ENCODE assay signal across 33 cellular contexts in the genomic region with DNA sequence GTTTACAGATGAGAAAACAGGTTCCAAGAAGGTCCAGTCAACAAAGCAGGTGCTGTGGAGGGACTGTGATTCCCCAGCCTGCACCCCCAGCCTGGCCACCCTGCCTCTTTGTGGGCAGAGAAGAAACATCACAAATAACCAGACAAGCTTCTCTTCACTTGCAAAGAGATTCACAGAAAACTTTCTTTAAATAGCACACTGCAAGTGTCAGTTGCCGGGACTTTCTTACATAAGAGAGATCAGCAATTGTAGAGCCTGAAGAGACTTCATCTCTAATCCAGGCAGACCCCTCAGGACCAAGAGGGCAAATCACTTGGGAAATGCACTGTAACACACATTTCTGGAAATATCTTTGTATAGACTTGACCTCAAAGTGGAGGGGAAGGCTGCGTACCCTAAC. TPM values are rescaled to one million over a fixed set of nuclear protein-coding genes. Genes with fewer than 3 reads are reported as not detected.
"Had no signal": no experiment of that assay in that cellular context is flagged by ENCODE, and none has a peak within 500 bp of the region (broad histone marks: within the 10 kb centered on the region; RNA-seq: fewer than 3 reads in every experiment).

No MANE protein-coding gene starts in this region.

- H3K27ac ChIP-seq: brain microvascular endothelial cell, Peyer's patch, SJCRH30, SK-N-MC, WERI-Rb-1 had no signal

- H3K4me1 ChIP-seq: Peyer's patch, SJCRH30 had no signal

- H3K4me3 ChIP-seq: MG63, Peyer's patch, SJCRH30, SK-N-MC had no signal

- ATAC-seq: activated CD8-positive, alpha-beta memory T cell treated with anti-CD3 and anti-CD28 coated beads, Interleukin-2, amount 10 ng/mL, durations not matched to agents 7 days and 5 days; activated naive CD8-positive, alpha-beta T cell treated with anti-CD3 and anti-CD28 coated beads, Interleukin-2, amount 50 U/mL, for 24 hours; PC-3 had no signal

- H3K9me3 ChIP-seq: MG63, Peyer's patch had no signal

- DNase-seq: activated CD4-positive, alpha-beta memory T cell treated with anti-CD3 and anti-CD28 coated beads, Interleukin-2, amount 10 ng/mL, durations not matched to agents 7 days and 5 days; activated CD4-positive, alpha-beta T cell treated with anti-CD3 and anti-CD28 coated beads for 1 hour; activated CD4-positive, alpha-beta T cell treated with anti-CD3 and anti-CD28 coated beads for 48 hours; activated CD4-positive, CD25-positive, alpha-beta regulatory T cell; activated CD8-positive, alpha-beta memory T cell treated with anti-CD3 and anti-CD28 coated beads for 24 hours; activated effector memory CD4-positive, alpha-beta T cell treated with Interleukin-2 at 50 U/mL for 16 hours; activated naive CD4-positive, alpha-beta T cell treated with anti-CD3 and anti-CD28 coated beads, Interleukin-2, amount 10 ng/mL, durations not matched to agents 7 days and 5 days; activated naive CD8-positive, alpha-beta T cell treated with anti-CD3 and anti-CD28 coated beads, Interleukin-2, amount 50 U/mL, for 24 hours; activated T-cell treated with anti-CD3 and anti-CD28 coated beads, Interleukin-2, amount 50 U/mL, for 48 hours; aorta; brain microvascular endothelial cell; Kasumi-1; KBM-7; MG63; NCI-H1048; NCI-H1105 treated with DMSO at 0.1 percent for 48 hours; NCI-H1436; NCI-H1694 treated with DMSO at 0.1 percent for 48 hours; NCI-H2029; NCI-H345; NCI-H510A; NCI-H526; NCI-H748 treated with DMSO at 0.1 percent for 48 hours; NK-92 treated with Interleukin-12 subunit alpha and Interleukin-12 subunit beta, amount 100 ng/mL, for 24 hours; PC-3; Peyer's patch; RPMI8226; SJCRH30; T1000; WERI-Rb-1 had no signal

- H3K27me3 ChIP-seq: brain microvascular endothelial cell, MG63, Peyer's patch, SJCRH30 had no signal

RNA-seq across cellular contexts. Expression of gene OTUD7A, which starts 48.0 kb away (rescaled TPM):
- total RNA-seq: PC-3 had no signal
- polyA plus RNA-seq: IgD-negative memory B cell had no signal
